Comparison of ENCODE assay signal across 17 cellular contexts in the genomic region with DNA sequence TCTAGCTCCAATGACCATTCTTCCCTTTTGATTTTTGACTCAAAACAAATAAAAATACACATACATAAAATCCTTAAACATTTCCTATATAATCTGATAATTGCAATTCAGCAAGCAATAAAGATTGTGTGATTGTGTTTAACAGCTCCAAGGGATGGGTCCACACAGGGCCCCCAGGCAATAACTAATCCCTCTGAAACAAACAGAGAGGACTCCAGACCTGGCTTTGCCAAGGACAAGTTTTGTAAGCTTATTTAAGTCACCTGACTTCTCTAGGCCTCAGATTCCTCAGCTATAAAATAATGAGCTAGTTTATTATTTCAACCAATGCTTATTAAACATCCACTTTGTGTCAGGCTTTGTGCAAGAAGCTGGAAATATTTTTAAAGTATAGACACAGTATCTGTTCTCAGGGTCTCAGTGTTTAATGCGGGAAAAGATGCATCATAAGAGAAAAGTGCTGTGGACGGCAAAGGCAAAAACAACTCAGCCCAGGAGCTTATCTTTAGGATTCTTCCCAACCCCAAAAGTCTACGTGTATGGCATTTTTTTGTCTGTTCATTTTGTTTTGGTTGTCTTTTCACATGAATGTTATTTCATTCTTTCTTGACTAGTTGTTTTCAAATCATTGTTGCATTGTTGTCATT. TPM values are rescaled to one million over a fixed set of nuclear protein-coding genes. Genes with fewer than 3 reads are reported as not detected.
A peak's percentile ranks its signal among the peaks of the same experiment; 100 is the strongest.
DNase-seq lines count a peak whose midpoint lies in the region; ATAC-seq and TF ChIP-seq lines count a peak whose summit lies in the region.
"Had no signal": no experiment of that assay in that cellular context is flagged by ENCODE, and none has a peak within 500 bp of the region (broad histone marks: within the 10 kb centered on the region; RNA-seq: fewer than 3 reads in every experiment).

No MANE protein-coding gene starts in this region.

- H3K4me3 ChIP-seq in LNCaP clone FGC (ENCODE audit: low read depth, low read length) (no peak overlapping the region), ascending aorta (no peak overlapping the region), urinary bladder (ENCODE audit: low read depth, low read length) (no peak overlapping the region)
- H3K4me3 ChIP-seq: GM12878, GM23248 had no signal

- H3K4me1 ChIP-seq in ascending aorta: peaks cover 9 to 55% of the 10 kb centered on the region in 2 donors
- H3K4me1 ChIP-seq in urinary bladder (ENCODE audit: insufficient read depth): no peaks in the 10 kb centered on the region

- TF ChIP-seq CTCF in LNCaP clone FGC (IDR thresholded peaks at IDR 0.05; ENCODE audit: control insufficient read depth, extremely low read depth, insufficient read depth) (no peak), ascending aorta (IDR thresholded peaks at IDR 0.05) (no peak)

- peak overlapping the region; percentile 35 to 57 for H3K27ac ChIP-seq in ascending aorta
- H3K27ac ChIP-seq in urinary bladder (ENCODE audit: low read depth): peak overlapping the region; percentile 32
- H3K27ac ChIP-seq: GM23248 had no signal

- intact Hi-C loops in ascending aorta (cut with DNase I) (no loop called here), left colon (cut with DNase I, micrococcal nuclease) (no loop called here)

- peak; percentile 91 for DNase-seq in LNCaP clone FGC (ENCODE audit: low read depth)
- no peak for DNase-seq in ascending aorta (ENCODE audit: low spot score in 2 of 2)
- DNase-seq in left colon: no peak
- no peak for DNase-seq in Ammon's horn (ENCODE audit: low spot score)
- no peak for DNase-seq in NCI-H1105 treated with DMSO at 0.1 percent for 48 hours (lab: John Stamatoyannopoulos, UW)
- no peak for DNase-seq in putamen (ENCODE audit: low spot score)
- DNase-seq: DMS79, GM23248, NCI-H1092, NCI-H1694, NCI-H748 treated with DMSO at 0.1 percent for 48 hours, SK-N-SH had no signal

- H3K9me3 ChIP-seq in ascending aorta: no peaks in the 10 kb centered on the region
- H3K9me3 ChIP-seq: SK-N-SH had no signal

- H3K27me3 ChIP-seq in ascending aorta: no peaks in the 10 kb centered on the region

- H3K36me3 ChIP-seq in ascending aorta: no peaks in the 10 kb centered on the region
- H3K36me3 ChIP-seq in urinary bladder (ENCODE audit: insufficient read depth): no peaks in the 10 kb centered on the region

- ATAC-seq in left colon: peak; percentile 34
- ATAC-seq: GM12878, Panc1, Right ventricle myocardium inferior had no signal

- 22% methylated on average over 3 of the region's 3 CpGs for WGBS in urinary bladder

RNA-seq across cellular contexts. Expression of a gene that starts 20.1 kb away (rescaled TPM):
- total RNA-seq in ascending aorta: 124 TPM
- 1 to 10 TPM; 4.7 to 9.0 TPM for total RNA-seq in left colon
- total RNA-seq in urinary bladder: 65.2 TPM
- 20.0 TPM for polyA plus RNA-seq in urinary bladder
- polyA plus RNA-seq: CD14-positive monocyte had no signal
